17 cellular contexts compared by ENCODE assay signal in the genomic region with DNA sequence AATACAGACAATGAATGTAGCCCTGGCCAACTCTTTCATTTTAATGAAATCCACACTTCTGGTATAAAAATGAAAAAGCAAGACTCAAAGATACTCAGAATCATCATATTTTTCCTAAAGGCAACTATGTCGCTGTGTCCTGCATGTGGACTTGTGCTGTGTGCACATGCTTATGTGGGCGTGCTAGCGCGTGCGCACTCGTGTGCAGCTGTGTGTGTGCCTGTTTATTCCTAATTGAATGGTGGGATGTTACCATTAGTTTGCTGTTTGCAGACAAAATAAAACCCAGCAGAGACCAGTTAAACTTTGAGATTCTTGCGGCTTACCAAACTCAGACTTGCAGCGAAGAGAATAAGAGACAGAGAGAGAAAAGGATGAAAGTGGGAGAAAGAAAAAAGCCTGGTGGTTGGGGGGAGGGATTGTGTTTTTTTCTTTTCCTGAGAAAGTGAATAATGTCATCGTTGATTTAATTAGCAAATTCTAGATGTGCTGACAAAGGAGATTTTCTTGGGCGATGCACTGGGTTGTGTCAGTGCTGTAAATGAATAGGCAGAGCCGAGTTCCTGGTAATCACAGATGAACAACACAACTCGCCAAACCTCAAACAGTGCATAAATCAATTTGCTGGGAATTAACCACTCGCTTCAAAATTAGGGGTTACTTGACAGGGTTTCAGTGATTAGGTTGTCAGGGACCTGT. TPM values are rescaled to one million over a fixed set of nuclear protein-coding genes. Genes with fewer than 3 reads are reported as not detected.
"Had no signal": no experiment of that assay in that cellular context is flagged by ENCODE, and none has a peak within 500 bp of the region (broad histone marks: within the 10 kb centered on the region; RNA-seq: fewer than 3 reads in every experiment).

No MANE protein-coding gene starts in this region.

- H3K4me3 Mint-ChIP-seq: activated CD4-positive, alpha-beta T cell treated with anti-CD3 and anti-CD28 coated beads, Interleukin-2, amount 10 ng/mL, durations not matched to agents 7 days and 5 days; activated naive CD8-positive, alpha-beta T cell treated with anti-CD3 and anti-CD28 coated beads, Interleukin-2, amount 10 ng/mL, durations not matched to agents 7 days and 5 days; naive thymus-derived CD8-positive, alpha-beta T cell had no signal

- H3K9me3 Mint-ChIP-seq: activated CD4-positive, alpha-beta T cell treated with anti-CD3 and anti-CD28 coated beads, Interleukin-2, amount 10 ng/mL, durations not matched to agents 7 days and 5 days; activated naive CD8-positive, alpha-beta T cell treated with anti-CD3 and anti-CD28 coated beads, Interleukin-2, amount 10 ng/mL, durations not matched to agents 7 days and 5 days; naive thymus-derived CD8-positive, alpha-beta T cell had no signal

- H3K4me1 ChIP-seq: breast epithelium, left lung, sigmoid colon had no signal

- H3K9me3 ChIP-seq: breast epithelium, sigmoid colon had no signal

- H3K27me3 ChIP-seq: breast epithelium, hepatocyte, left lung, sigmoid colon had no signal

- H3K27me3 Mint-ChIP-seq: progenitor cell of endocrine pancreas had no signal

- FAIRE-seq: keratinocyte had no signal

- H3K4me3 ChIP-seq: hepatocyte, left lung, sigmoid colon had no signal

- H3K36me3 Mint-ChIP-seq: activated naive CD8-positive, alpha-beta T cell treated with anti-CD3 and anti-CD28 coated beads, Interleukin-2, amount 10 ng/mL, durations not matched to agents 7 days and 5 days; naive thymus-derived CD8-positive, alpha-beta T cell had no signal

- H3K36me3 ChIP-seq: breast epithelium, left lung, sigmoid colon had no signal

- H3K27ac Mint-ChIP-seq: activated CD4-positive, alpha-beta T cell treated with anti-CD3 and anti-CD28 coated beads, Interleukin-2, amount 10 ng/mL, durations not matched to agents 7 days and 5 days; activated naive CD8-positive, alpha-beta T cell treated with anti-CD3 and anti-CD28 coated beads, Interleukin-2, amount 10 ng/mL, durations not matched to agents 7 days and 5 days; naive thymus-derived CD8-positive, alpha-beta T cell; progenitor cell of endocrine pancreas had no signal

- H3K4me1 Mint-ChIP-seq: activated CD4-positive, alpha-beta T cell treated with anti-CD3 and anti-CD28 coated beads, Interleukin-2, amount 10 ng/mL, durations not matched to agents 7 days and 5 days; activated naive CD8-positive, alpha-beta T cell treated with anti-CD3 and anti-CD28 coated beads, Interleukin-2, amount 10 ng/mL, durations not matched to agents 7 days and 5 days had no signal

- H3K4me2 ChIP-seq: hepatocyte had no signal

- H3K79me2 ChIP-seq: hepatocyte had no signal

- DNase-seq: activated CD4-positive, alpha-beta T cell treated with anti-CD3 and anti-CD28 coated beads, Interleukin-2, amount 10 ng/mL, durations not matched to agents 7 days and 5 days; activated CD8-positive, alpha-beta memory T cell treated with anti-CD3 and anti-CD28 coated beads for 24 hours; activated gamma-delta T cell treated with Interleukin-2 at 50 U/mL for 16 hours; activated naive CD8-positive, alpha-beta T cell treated with anti-CD3 and anti-CD28 coated beads, Interleukin-2, amount 10 ng/mL, durations not matched to agents 7 days and 5 days; cerebellar nuclear complex; effector CD8-positive, alpha-beta T cell; left lung; naive thymus-derived CD8-positive, alpha-beta T cell; sigmoid colon; stimulated activated CD4-positive, alpha-beta T cell treated with anti-CD3 and anti-CD28 coated beads, Interleukin-2, amount 100 ng/mL, for 24 hours had no signal

- H2AFZ ChIP-seq: hepatocyte had no signal

- H3K27ac ChIP-seq: hepatocyte, left lung, sigmoid colon had no signal

- ATAC-seq: naive thymus-derived CD8-positive, alpha-beta T cell had no signal

RNA-seq across cellular contexts. Expression of a gene that starts 49.4 kb away (rescaled TPM):
- total RNA-seq: activated CD4-positive, alpha-beta T cell treated with anti-CD3 and anti-CD28 coated beads, Interleukin-2, amount 10 ng/mL, durations not matched to agents 7 days and 5 days; activated naive CD8-positive, alpha-beta T cell treated with anti-CD3 and anti-CD28 coated beads, Interleukin-2, amount 10 ng/mL, durations not matched to agents 7 days and 5 days; breast epithelium; hepatocyte; left lung; mucosa of gallbladder; naive thymus-derived CD8-positive, alpha-beta T cell; omental fat pad; progenitor cell of endocrine pancreas; sigmoid colon; urinary bladder had no signal
